ENCODE assay signal across 15 cellular contexts in the genomic region with DNA sequence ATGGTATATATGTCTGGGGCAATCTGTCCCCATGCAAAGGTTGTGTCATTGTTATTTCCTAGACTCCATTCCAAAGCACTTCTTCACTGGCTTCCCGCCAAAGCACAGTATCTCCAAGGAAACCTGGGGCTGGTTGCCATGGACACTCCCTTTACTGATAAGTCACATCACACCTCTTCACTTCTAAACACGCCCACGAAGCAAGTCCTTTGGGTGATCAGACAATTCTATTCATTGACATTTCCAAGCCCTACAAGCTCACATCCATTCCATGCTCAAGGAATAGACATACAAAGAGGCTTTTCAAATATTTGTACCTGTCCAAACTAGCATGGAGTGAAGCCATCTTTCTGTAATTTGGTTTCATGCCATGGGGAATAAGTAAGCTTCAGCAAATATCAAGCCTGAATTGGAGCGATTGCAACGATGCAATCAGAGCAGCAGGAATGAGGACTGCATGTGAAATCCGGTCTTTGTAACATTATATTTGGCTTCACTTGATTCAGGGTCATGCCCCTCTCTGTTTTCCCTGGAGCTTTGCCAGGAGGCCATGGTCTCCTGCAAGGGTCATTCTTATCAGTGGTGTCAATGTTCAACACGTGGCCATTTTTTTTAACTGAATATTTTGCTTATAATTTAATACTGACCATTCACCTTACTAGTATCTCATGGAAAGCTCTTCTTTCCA.
A peak's percentile ranks its signal among the peaks of the same experiment; 100 is the strongest.
DNase-seq lines count a peak whose midpoint lies in the region; ATAC-seq and TF ChIP-seq lines count a peak whose summit lies in the region.
"Had no signal": no experiment of that assay in that cellular context is flagged by ENCODE, and none has a peak within 500 bp of the region (broad histone marks: within the 10 kb centered on the region; RNA-seq: fewer than 3 reads in every experiment).

No MANE protein-coding gene starts in this region.

- WGBS in thyroid gland, 2 donors: 51 to 57% methylated on average over 7 of the region's 7 CpGs

- H3K27me3 ChIP-seq in thyroid gland: no peaks in the 10 kb centered on the region
- H3K27me3 ChIP-seq: neutrophil, Peyer's patch, vagina had no signal

- no peaks in the 10 kb centered on the region for H3K9me3 ChIP-seq in thyroid gland
- H3K9me3 ChIP-seq: neutrophil, Peyer's patch, vagina had no signal

- no peak for TF ChIP-seq POLR2A in thyroid gland (IDR thresholded peaks at IDR 0.05)

- no peak overlapping the region for H3K4me3 Mint-ChIP-seq in activated T-helper 17 cell treated with anti-CD3 and anti-CD28 coated beads, Interleukin-2, amount 50 U/mL, for 72 hours

- no peaks in the 10 kb centered on the region for H3K36me3 Mint-ChIP-seq in activated T-helper 17 cell treated with anti-CD3 and anti-CD28 coated beads, Interleukin-2, amount 50 U/mL, for 72 hours (ENCODE audit: low read depth)

- H3K27ac Mint-ChIP-seq in activated T-helper 17 cell treated with anti-CD3 and anti-CD28 coated beads, Interleukin-2, amount 50 U/mL, for 72 hours: no peak overlapping the region

- H3K4me1 Mint-ChIP-seq in activated T-helper 17 cell treated with anti-CD3 and anti-CD28 coated beads, Interleukin-2, amount 50 U/mL, for 72 hours: no peaks in the 10 kb centered on the region

- peak; percentile 72 for DNase-seq in DMS153 (lab: John Stamatoyannopoulos, UW)
- DNase-seq in NCI-H146 treated with DMSO at 0.1 percent for 48 hours (lab: John Stamatoyannopoulos, UW; ENCODE audit: unreplicated experiment): peak; percentile 41
- DNase-seq in RWPE1 (ENCODE audit: low spot score): peak; percentile 51
- peak; percentile 52 for DNase-seq in left kidney (ENCODE audit: low read depth, low spot score)
- no peak for DNase-seq in AG08395 (ENCODE audit: low spot score)
- no peak for DNase-seq in thyroid gland
- DNase-seq: left cardiac atrium; NCI-H1694; Peyer's patch; stimulated activated CD4-positive, alpha-beta T cell treated with anti-CD3 and anti-CD28 coated beads, Interleukin-12 subunit alpha, Interleukin-12 subunit beta, amount 100 ng/mL, for 4 hours; stimulated activated CD8-positive, alpha-beta memory T cell treated with anti-CD3 and anti-CD28 coated beads, Interleukin-4, amount 100 ng/mL, for 48 hours had no signal

- H3K9me3 Mint-ChIP-seq in activated T-helper 17 cell treated with anti-CD3 and anti-CD28 coated beads, Interleukin-2, amount 50 U/mL, for 72 hours: no peaks in the 10 kb centered on the region

- CTCF ChIA-PET in RWPE1 (lab: Yijun Ruan, JAX): no interaction called here

- H3K27me3 Mint-ChIP-seq in activated T-helper 17 cell treated with anti-CD3 and anti-CD28 coated beads, Interleukin-2, amount 50 U/mL, for 72 hours: peaks cover 44% of the 10 kb centered on the region

- no peak for ATAC-seq in HG02981 (IDR thresholded peaks at IDR 0.05; ENCODE audit: unreplicated experiment)
- ATAC-seq in activated T-helper 17 cell treated with anti-CD3 and anti-CD28 coated beads, Interleukin-2, amount 50 U/mL, for 72 hours (replicated peaks): no peak
- ATAC-seq: left cardiac atrium had no signal

- H3K4me3 ChIP-seq in thyroid gland (replicated peaks in 1 of 3): no peak overlapping the region
- H3K4me3 ChIP-seq: Peyer's patch, vagina had no signal

- H3K27ac ChIP-seq in RWPE1: no peak overlapping the region
- no peak overlapping the region for H3K27ac ChIP-seq in thyroid gland
- H3K27ac ChIP-seq: neutrophil, Peyer's patch, vagina had no signal

- no peaks in the 10 kb centered on the region for H3K4me1 ChIP-seq in thyroid gland
- H3K4me1 ChIP-seq: Peyer's patch, vagina had no signal

- intact Hi-C loops in thyroid gland (cut with DNase I): no loop called here

- no peak for TF ChIP-seq CTCF in RWPE1 (conservative IDR thresholded peaks at IDR 0.05; ENCODE audit: low read depth)
- TF ChIP-seq CTCF in thyroid gland (IDR thresholded peaks at IDR 0.05): no peak

- POLR2A ChIA-PET in RWPE1 (lab: Yijun Ruan, JAX; ENCODE audit: low non-redundant PET): no interaction called here

- no peaks in the 10 kb centered on the region for H3K36me3 ChIP-seq in thyroid gland
- H3K36me3 ChIP-seq: neutrophil, Peyer's patch, vagina had no signal

Comparison
In these comparisons a context has a peak if more than half of its experiments do, and no peak if none do; other contexts are left out.
1. DNase-seq: peak in DMS153 (single experiment), NCI-H146 treated with DMSO at 0.1 percent for 48 hours (single experiment), RWPE1 (single experiment) and left kidney (single experiment); none in AG08395 (single experiment) and thyroid gland (0 of 2).